Comparison of ENCODE assay signal across 10 cellular contexts in the genomic region with DNA sequence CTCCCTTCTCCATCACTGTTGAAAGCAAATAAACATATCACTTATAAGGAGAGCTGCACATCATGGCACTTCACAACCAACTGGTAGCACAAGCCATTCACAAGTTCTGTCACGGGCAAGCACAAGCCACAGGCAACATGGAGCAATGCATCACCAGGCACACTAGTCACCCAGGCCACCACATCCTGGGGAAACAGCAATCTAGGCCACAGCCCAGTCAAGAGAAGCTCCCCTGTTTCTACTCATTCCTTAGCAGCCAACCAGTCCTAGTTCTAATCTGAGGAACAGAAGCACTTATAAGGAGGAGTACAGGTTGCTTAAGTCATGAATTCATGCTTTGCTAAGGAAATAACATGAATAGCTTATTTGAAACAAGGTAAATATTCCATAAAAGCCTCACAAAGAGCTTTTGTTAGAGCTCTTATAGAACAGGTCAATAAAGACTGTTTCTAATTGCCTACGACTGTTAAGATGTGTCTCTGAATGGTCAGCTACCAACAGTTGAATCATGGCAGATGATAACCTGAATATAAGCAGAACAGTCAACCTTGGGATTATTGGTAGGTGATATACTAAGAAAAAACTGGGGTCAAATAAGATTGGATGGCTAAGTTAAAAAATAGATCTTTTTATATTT.
DNase-seq lines count a peak whose midpoint lies in the region; ATAC-seq and TF ChIP-seq lines count a peak whose summit lies in the region.
"Had no signal": no experiment of that assay in that cellular context is flagged by ENCODE, and none has a peak within 500 bp of the region (broad histone marks: within the 10 kb centered on the region; RNA-seq: fewer than 3 reads in every experiment).

No MANE protein-coding gene starts in this region.

- H3K4me1 Mint-ChIP-seq in activated CD4-positive, alpha-beta memory T cell treated with anti-CD3 and anti-CD28 coated beads for 36 hours (ENCODE audit: low read depth): peaks cover 57% of the 10 kb centered on the region

- H3K9me3 Mint-ChIP-seq in activated CD4-positive, alpha-beta memory T cell treated with anti-CD3 and anti-CD28 coated beads for 36 hours: no peaks in the 10 kb centered on the region

- peaks cover 22% of the 10 kb centered on the region for H3K36me3 Mint-ChIP-seq in activated CD4-positive, alpha-beta memory T cell treated with anti-CD3 and anti-CD28 coated beads for 36 hours

- no peak overlapping the region for H3K4me3 Mint-ChIP-seq in activated CD4-positive, alpha-beta memory T cell treated with anti-CD3 and anti-CD28 coated beads for 36 hours

- TF ChIP-seq CTCF in GM13977 (IDR thresholded peaks at IDR 0.05; ENCODE audit: extremely low read depth, insufficient read depth, missing control alignments): no peak

- POLR2A ChIA-PET in activated CD4-positive, alpha-beta memory T cell treated with anti-CD3 and anti-CD28 coated beads for 36 hours (lab: Charles Lee): interaction anchor here (1.2 kb wide), 1 partner anchor 14 kb away, joined by 4 read pairs; no protein-coding TSS in a partner anchor

- in situ Hi-C loops in GM13977 (cut with MboI; ENCODE audit: low pct_unique_long_range_greater_than_20kb, low sequenced_read_pairs, unreplicated experiment): no loop called here

- no peaks in the 10 kb centered on the region for H3K27me3 Mint-ChIP-seq in activated CD4-positive, alpha-beta memory T cell treated with anti-CD3 and anti-CD28 coated beads for 36 hours

- ATAC-seq in GM19023 (IDR thresholded peaks at IDR 0.05; ENCODE audit: unreplicated experiment) (peak; percentile 50), HG03108 (IDR thresholded peaks at IDR 0.05; ENCODE audit: unreplicated experiment) (peak; percentile 52), GM18861 (IDR thresholded peaks at IDR 0.05; ENCODE audit: unreplicated experiment) (no peak)

- DNase-seq in activated CD4-positive, alpha-beta memory T cell treated with anti-CD3 and anti-CD28 coated beads for 36 hours: peak; percentile 80
- peak; percentile 30 to 66 (median 41) for DNase-seq in stimulated activated CD4-positive, alpha-beta T cell treated with anti-CD3 and anti-CD28 coated beads, Interleukin-12 subunit alpha, Interleukin-12 subunit beta, amount 100 ng/mL, for 48 hours (ENCODE audit: low read depth in 2 of 3, low spot score in 1 of 3)
- DNase-seq in GM13977 (ENCODE audit: low spot score): no peak
- DNase-seq in Ammon's horn (ENCODE audit: low spot score): no peak
- no peak for DNase-seq in cerebellum (ENCODE audit: low spot score)
- DNase-seq: adrenal gland, kidney glomerular epithelial cell had no signal

- CTCF ChIA-PET in activated CD4-positive, alpha-beta memory T cell treated with anti-CD3 and anti-CD28 coated beads for 36 hours (lab: Charles Lee): interaction anchor here (0.7 to 2.3 kb wide), 5 partner anchors 14 to 169 kb away, joined by 3 to 10 read pairs (median 7); partner anchors contain the start of gene TBC1D4

- peak overlapping the region; percentile 2 for H3K27ac Mint-ChIP-seq in activated CD4-positive, alpha-beta memory T cell treated with anti-CD3 and anti-CD28 coated beads for 36 hours

- intact Hi-C loops in activated CD4-positive, alpha-beta memory T cell treated with anti-CD3 and anti-CD28 coated beads for 36 hours (cut with micrococcal nuclease): loop anchor here (2.0 kb wide), 1 partner anchor 14 kb away; no protein-coding TSS in a partner anchor

Comparison
In these comparisons a context has a peak if more than half of its experiments do, and no peak if none do; other contexts are left out.
1. DNase-seq: peak in activated CD4-positive, alpha-beta memory T cell treated with anti-CD3 and anti-CD28 coated beads for 36 hours (single experiment) and stimulated activated CD4-positive, alpha-beta T cell treated with anti-CD3 and anti-CD28 coated beads, Interleukin-12 subunit alpha, Interleukin-12 subunit beta, amount 100 ng/mL, for 48 hours (3 of 3); none in GM13977 (single experiment), Ammon's horn (single experiment) and cerebellum (single experiment).